ENCODE assay signal across 13 cellular contexts in genomic region chr6:98921038-98921437, GRCh38. TPM values are rescaled to one million over a fixed set of nuclear protein-coding genes. Genes with fewer than 3 reads are reported as not detected.
A peak's percentile ranks its signal among the peaks of the same experiment; 100 is the strongest.
DNase-seq lines count a peak whose midpoint lies in the region; ATAC-seq and TF ChIP-seq lines count a peak whose summit lies in the region.
"Had no signal": no experiment of that assay in that cellular context is flagged by ENCODE, and none has a peak within 500 bp of the region (broad histone marks: within the 10 kb centered on the region; RNA-seq: fewer than 3 reads in every experiment).

No MANE protein-coding gene starts in this region.

- H2BK15ac ChIP-seq in mesendoderm (replicated peaks; ENCODE audit: low read depth) = no peak overlapping the region
- H2BK15ac ChIP-seq in mesenchymal stem cell (ENCODE audit: low read depth, poor library complexity, severe bottlenecking) = no peak overlapping the region

- no peak overlapping the region for H2BK12ac ChIP-seq in mesenchymal stem cell (ENCODE audit: low read length in 2 of 2)

- H3K9me3 Mint-ChIP-seq in natural killer cell = no peaks in the 10 kb centered on the region
- H3K9me3 Mint-ChIP-seq in glutamatergic neuron (ENCODE audit: unreplicated experiment) = peaks cover 7% of the 10 kb centered on the region
- H3K9me3 Mint-ChIP-seq: dendritic cell treated with granulocyte-macrophage colony-stimulating factor and Interleukin-4, amounts not matched to agents 40 ng/mL and 50 ng/mL, for 4 days had no signal

- no peak overlapping the region for H2AFZ ChIP-seq in mesenchymal stem cell (ENCODE audit: low read depth, low read length)

- DNase-seq in mesendoderm = no peak
- DNase-seq in mesenchymal stem cell = no peak
- DNase-seq in natural killer cell = no peak
- no peak for DNase-seq in hippocampal formation (lab: John Stamatoyannopoulos, UW)
- DNase-seq in glutamatergic neuron = no peak
- DNase-seq: activated effector memory CD4-positive, alpha-beta T cell treated with anti-CD3 and anti-CD28 coated beads, Interleukin-2, amount 50 U/mL, for 16 hours; NCI-H1105 treated with DMSO at 0.1 percent for 48 hours; PC-3; retina had no signal

- H3K9me3 ChIP-seq in mesenchymal stem cell (ENCODE audit: control insufficient read depth, low read length) = no peaks in the 10 kb centered on the region

- H3K79me1 ChIP-seq in mesendoderm (ENCODE audit: low read length) = no peaks in the 10 kb centered on the region
- peaks cover 12% of the 10 kb centered on the region for H3K79me1 ChIP-seq in mesenchymal stem cell (replicated peaks; ENCODE audit: low read length, poor library complexity, severe bottlenecking)

- peak overlapping the region; percentile 76 for H4K8ac ChIP-seq in mesendoderm (ENCODE audit: low read depth, low read length)
- no peak overlapping the region for H4K8ac ChIP-seq in mesenchymal stem cell (ENCODE audit: low read length)

- H2AK5ac ChIP-seq in mesendoderm (ENCODE audit: low read length) (no peak overlapping the region), mesenchymal stem cell (ENCODE audit: low read length, severe bottlenecking) (no peak overlapping the region)

- H3K36me3 ChIP-seq in mesendoderm (ENCODE audit: control insufficient read depth, insufficient read depth, low read length) = no peaks in the 10 kb centered on the region
- peaks cover 2 to 34% of the 10 kb centered on the region in 2 experiments for H3K36me3 ChIP-seq in mesenchymal stem cell (ENCODE audit: control insufficient read depth in 1 of 2, insufficient read depth in 2 of 2, low read depth in 1 of 2, low read length in 2 of 2)

- H3K9ac ChIP-seq in mesendoderm (ENCODE audit: low read length) (no peak overlapping the region), mesenchymal stem cell (ENCODE audit: low read length) (no peak overlapping the region)

- H3K79me2 ChIP-seq in mesendoderm (ENCODE audit: control insufficient read depth, insufficient read depth, low read length) = no peaks in the 10 kb centered on the region

- H3K56ac ChIP-seq in mesendoderm (ENCODE audit: low read length) = no peak overlapping the region

- ATAC-seq in GM18909 (IDR thresholded peaks at IDR 0.05; ENCODE audit: poor library complexity, unreplicated experiment) = peak; percentile 95
- ATAC-seq in GM21723 (IDR thresholded peaks at IDR 0.05; ENCODE audit: unreplicated experiment) = peak; percentile 86
- ATAC-seq in HG03196 (IDR thresholded peaks at IDR 0.05; ENCODE audit: unreplicated experiment) = peak; percentile 78
- ATAC-seq in natural killer cell = no peak
- ATAC-seq: PC-3 had no signal

- H3K4me1 ChIP-seq in mesendoderm (ENCODE audit: control insufficient read depth, low read depth, low read length) = no peaks in the 10 kb centered on the region
- H3K4me1 ChIP-seq in mesenchymal stem cell (ENCODE audit: control insufficient read depth, insufficient read depth, low read depth, low read length) = no peaks in the 10 kb centered on the region

- H2BK120ac ChIP-seq in mesendoderm (ENCODE audit: low read depth, low read length) = no peak overlapping the region
- no peak overlapping the region for H2BK120ac ChIP-seq in mesenchymal stem cell (ENCODE audit: low read depth, low read length)

- no peak overlapping the region for H3K18ac ChIP-seq in mesendoderm (ENCODE audit: low read length)
- no peak overlapping the region for H3K18ac ChIP-seq in mesenchymal stem cell (ENCODE audit: low read depth in 1 of 2, low read length in 2 of 2)

- peaks cover 6 to 25% of the 10 kb centered on the region in 2 donors for H3K4me1 Mint-ChIP-seq in natural killer cell
- peaks cover 37% of the 10 kb centered on the region for H3K4me1 Mint-ChIP-seq in glutamatergic neuron (ENCODE audit: low read depth, unreplicated experiment)

- H3K27me3 ChIP-seq in mesendoderm (ENCODE audit: insufficient read depth, low read length, poor library complexity) (no peaks in the 10 kb centered on the region), mesenchymal stem cell (ENCODE audit: control insufficient read depth in 1 of 2, insufficient read depth in 1 of 2, low read length in 2 of 2) (no peaks in the 10 kb centered on the region)

- no peaks in the 10 kb centered on the region for H3K36me3 Mint-ChIP-seq in natural killer cell
- H3K36me3 Mint-ChIP-seq in glutamatergic neuron (ENCODE audit: unreplicated experiment) = no peaks in the 10 kb centered on the region

- H3K27ac Mint-ChIP-seq in natural killer cell = no peak overlapping the region
- H3K27ac Mint-ChIP-seq in glutamatergic neuron (ENCODE audit: unreplicated experiment) = no peak overlapping the region
- H3K27ac Mint-ChIP-seq: dendritic cell treated with granulocyte-macrophage colony-stimulating factor and Interleukin-4, amounts not matched to agents 40 ng/mL and 50 ng/mL, for 4 days had no signal

- H3K4ac ChIP-seq in mesendoderm (ENCODE audit: low read depth, low read length) (no peak overlapping the region), mesenchymal stem cell (ENCODE audit: low read depth in 1 of 2, low read length in 2 of 2) (no peak overlapping the region)

- TF ChIP-seq CTCF in natural killer cell (IDR thresholded peaks at IDR 0.05) (no peak), glutamatergic neuron (IDR thresholded peaks at IDR 0.05; ENCODE audit: partially characterized antibody, unreplicated experiment) (no peak)

- no peak overlapping the region for H4K91ac ChIP-seq in mesenchymal stem cell (ENCODE audit: low read length)

- no peak overlapping the region for H3K14ac ChIP-seq in mesenchymal stem cell (ENCODE audit: low read length in 2 of 2)

- H2BK5ac ChIP-seq in mesendoderm (ENCODE audit: low read length) (no peak overlapping the region), mesenchymal stem cell (ENCODE audit: low read depth, low read length, poor library complexity, severe bottlenecking) (no peak overlapping the region)

- intact Hi-C loops in natural killer cell (cut with micrococcal nuclease) = no loop called here

- no peak overlapping the region for H3K4me3 Mint-ChIP-seq in natural killer cell
- H3K4me3 Mint-ChIP-seq in glutamatergic neuron (ENCODE audit: unreplicated experiment) = no peak overlapping the region
- H3K4me3 Mint-ChIP-seq: dendritic cell treated with granulocyte-macrophage colony-stimulating factor and Interleukin-4, amounts not matched to agents 40 ng/mL and 50 ng/mL, for 4 days had no signal

- H3K4me3 ChIP-seq in mesendoderm (ENCODE audit: low read length) (no peak overlapping the region), mesenchymal stem cell (ENCODE audit: insufficient read depth in 1 of 2, low read depth in 1 of 2, low read length in 2 of 2) (no peak overlapping the region)

- no peaks in the 10 kb centered on the region for H3K27me3 Mint-ChIP-seq in natural killer cell (ENCODE audit: low read depth in 2 of 2)
- H3K27me3 Mint-ChIP-seq in glutamatergic neuron (ENCODE audit: unreplicated experiment) = peaks cover 3% of the 10 kb centered on the region
- H3K27me3 Mint-ChIP-seq: dendritic cell treated with granulocyte-macrophage colony-stimulating factor and Interleukin-4, amounts not matched to agents 40 ng/mL and 50 ng/mL, for 4 days had no signal

- H3K23ac ChIP-seq in mesendoderm (ENCODE audit: low read length) (no peak overlapping the region), mesenchymal stem cell (ENCODE audit: low read length in 2 of 2) (no peak overlapping the region)

- H3K4me2 ChIP-seq in mesendoderm (ENCODE audit: low read length) (no peak overlapping the region), mesenchymal stem cell (ENCODE audit: low read length, poor library complexity, severe bottlenecking) (no peak overlapping the region)

- no peak overlapping the region for H3K27ac ChIP-seq in mesendoderm (ENCODE audit: low read depth, low read length)
- H3K27ac ChIP-seq in mesenchymal stem cell (ENCODE audit: low read length, poor library complexity, severe bottlenecking) = no peak overlapping the region

- no peak overlapping the region for H4K5ac ChIP-seq in mesendoderm (ENCODE audit: low read length)

RNA-seq across cellular contexts. Expression of gene FBXL4, which starts 26.7 kb away (rescaled TPM):
- polyA plus RNA-seq in mesendoderm (2013, experiment 1 of 2) = 4.0 TPM
- polyA plus RNA-seq in mesendoderm (2013, experiment 2 of 2) = 4.3 TPM
- polyA plus RNA-seq in mesenchymal stem cell (2013, experiment 1 of 2) = 7.5 TPM
- polyA plus RNA-seq in mesenchymal stem cell (2013, experiment 2 of 2) = 8.0 TPM
- total RNA-seq in natural killer cell (10 to 100 TPM in 2 of 3 donors, 1 to 10 TPM in 1; 8.8 to 15.1 (median 11.3) TPM), glutamatergic neuron (ENCODE audit: unreplicated experiment) (30.9 TPM)

Comparison
In these comparisons a context has a peak if more than half of its experiments do, and no peak if none do; other contexts are left out.
1. ATAC-seq: peak in GM18909 (single experiment), GM21723 (single experiment) and HG03196 (single experiment); none in natural killer cell (0 of 3).